ENCODE assay signal across 30 cellular contexts in genomic region chr14:36344211-36344610, GRCh38.
"Had no signal": no experiment of that assay in that cellular context is flagged by ENCODE, and none has a peak within 500 bp of the region (broad histone marks: within the 10 kb centered on the region; RNA-seq: fewer than 3 reads in every experiment).

No MANE protein-coding gene starts in this region.

- H2AFZ ChIP-seq: parathyroid adenoma had no signal

- H3K27ac ChIP-seq: adrenal gland, brain microvascular endothelial cell, foreskin keratinocyte, heart right ventricle, parathyroid adenoma, psoas muscle, right atrium auricular region, stomach, thyroid gland, upper lobe of left lung, vagina had no signal

- H3K27me3 ChIP-seq: adrenal gland, brain microvascular endothelial cell, right atrium auricular region, upper lobe of left lung, vagina had no signal

- H3K4me3 ChIP-seq: adrenal gland, heart right ventricle, psoas muscle, right atrium auricular region, stomach, thyroid gland, upper lobe of left lung, vagina had no signal

- H3K9ac ChIP-seq: parathyroid adenoma had no signal

- H3K9me3 ChIP-seq: adrenal gland, heart right ventricle, psoas muscle, right atrium auricular region, thyroid gland, upper lobe of left lung, vagina had no signal

- ATAC-seq: effector memory CD8-positive, alpha-beta T cell; foreskin keratinocyte; heart right ventricle; naive thymus-derived CD8-positive, alpha-beta T cell; psoas muscle; stimulated activated naive B cell treated with anti-CD40 and anti-IgM and Interleukin-4, amounts not matched to agents 10 μg/mL and 1 μg/mL and 100 μg/mL, for 72 hours; T-helper 17 cell; WTC11 had no signal

- H3K36me3 ChIP-seq: adrenal gland, brain microvascular endothelial cell, heart right ventricle, right atrium auricular region, stomach, thyroid gland, upper lobe of left lung, vagina had no signal

- DNase-seq: activated CD4-positive, alpha-beta T cell treated with anti-CD3 and anti-CD28 coated beads for 1 hour; activated CD4-positive, alpha-beta T cell treated with anti-CD3 and anti-CD28 coated beads, Interleukin-2, amount 50 U/mL, for 1 hour; activated effector memory CD4-positive, alpha-beta T cell treated with Interleukin-2 at 50 U/mL for 16 hours; activated naive CD4-positive, alpha-beta T cell treated with Interleukin-2 at 50 U/mL for 16 hours; activated T-cell treated with anti-CD3 and anti-CD28 coated beads for 4 hours; adrenal gland; aorta; brain microvascular endothelial cell; caudate nucleus; cortex of kidney; effector memory CD8-positive, alpha-beta T cell; erythroblast; foreskin keratinocyte; heart right ventricle; islet precursor cell; midbrain; naive thymus-derived CD8-positive, alpha-beta T cell; nucleus accumbens; psoas muscle; stimulated activated CD4-positive, alpha-beta T cell treated with anti-CD3 and anti-CD28 coated beads, Interleukin-15, amount 100 ng/mL, for 24 hours; stimulated activated CD4-positive, alpha-beta T cell treated with anti-CD3 and anti-CD28 coated beads, Interleukin-2, amount 100 ng/mL, for 24 hours; stimulated activated naive B cell treated with anti-CD40 and anti-IgM and Interleukin-4, amounts not matched to agents 10 μg/mL and 1 μg/mL and 100 μg/mL, for 72 hours; stomach; T-helper 17 cell; thyroid gland; upper lobe of left lung had no signal

- H3K79me2 ChIP-seq: parathyroid adenoma had no signal

- H3K4me1 ChIP-seq: adrenal gland, foreskin keratinocyte, heart right ventricle, parathyroid adenoma, psoas muscle, right atrium auricular region, stomach, thyroid gland, upper lobe of left lung, vagina had no signal
